Comparison of ENCODE assay signal across 1 cellular context in the genomic region with DNA sequence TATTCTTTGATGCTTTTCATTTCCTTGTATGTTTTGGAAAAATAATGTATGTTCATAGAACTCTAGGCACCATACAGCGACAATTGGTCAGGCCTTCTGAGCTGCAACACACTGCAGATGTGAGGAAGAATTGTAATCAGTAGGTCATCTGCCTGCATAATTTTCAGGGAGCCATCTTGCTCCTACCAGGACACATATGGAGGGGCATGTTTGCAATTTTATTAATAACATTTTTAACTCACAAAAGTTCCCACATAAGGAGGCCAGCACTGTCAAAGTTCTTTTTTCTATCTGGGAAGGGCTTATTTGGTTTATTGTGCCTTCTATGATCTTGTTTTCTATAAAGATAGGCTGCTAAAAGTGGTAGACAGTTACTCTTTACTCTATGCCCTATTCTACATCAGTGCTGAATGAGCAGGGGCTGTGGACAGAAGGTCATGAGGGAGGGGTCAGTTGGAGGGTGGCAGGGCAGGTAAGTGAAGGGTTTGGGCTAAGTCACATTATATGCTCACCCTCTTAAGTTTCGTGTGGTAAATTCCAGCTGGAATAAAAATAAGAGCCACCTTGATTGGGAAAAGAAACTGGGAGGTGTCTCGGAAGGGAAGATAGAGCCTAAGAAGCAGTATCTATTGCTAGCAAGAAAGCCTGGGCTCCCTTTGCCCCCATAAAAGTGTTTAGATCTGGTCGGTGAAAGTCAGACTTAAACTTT.
TF ChIP-seq lines count a peak whose summit lies in the region.

No MANE protein-coding gene starts in this region.

TF ChIP-seq in K562, 482 proteins besides CTCF, POLR2A, EP300 and RAD21 (continued from another document and continues in another):
- TF ChIP-seq ZBTB33 (CRISPR knock-in tag; IDR thresholded peaks at IDR 0.05): no peak
- TF ChIP-seq ZNF274 (IDR thresholded peaks at IDR 0.05; ENCODE audit: borderline replicate concordance, low read depth, low read length): no peak
- TF ChIP-seq, protein P1, sequence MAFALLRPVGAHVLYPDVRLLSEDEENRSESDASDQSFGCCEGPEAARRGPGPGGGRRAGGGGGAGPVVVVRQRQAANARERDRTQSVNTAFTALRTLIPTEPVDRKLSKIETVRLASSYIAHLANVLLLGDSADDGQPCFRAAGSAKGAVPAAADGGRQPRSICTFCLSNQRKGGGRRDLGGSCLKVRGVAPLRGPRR (CRISPR knock-in tag; IDR thresholded peaks at IDR 0.05): no peak
- TF ChIP-seq FOSL1 (tag; conservative IDR thresholded peaks at IDR 0.05): no peak
- no peak for TF ChIP-seq NCOA4 (IDR thresholded peaks at IDR 0.05; ENCODE audit: partially characterized antibody)
- TF ChIP-seq, protein P2, sequence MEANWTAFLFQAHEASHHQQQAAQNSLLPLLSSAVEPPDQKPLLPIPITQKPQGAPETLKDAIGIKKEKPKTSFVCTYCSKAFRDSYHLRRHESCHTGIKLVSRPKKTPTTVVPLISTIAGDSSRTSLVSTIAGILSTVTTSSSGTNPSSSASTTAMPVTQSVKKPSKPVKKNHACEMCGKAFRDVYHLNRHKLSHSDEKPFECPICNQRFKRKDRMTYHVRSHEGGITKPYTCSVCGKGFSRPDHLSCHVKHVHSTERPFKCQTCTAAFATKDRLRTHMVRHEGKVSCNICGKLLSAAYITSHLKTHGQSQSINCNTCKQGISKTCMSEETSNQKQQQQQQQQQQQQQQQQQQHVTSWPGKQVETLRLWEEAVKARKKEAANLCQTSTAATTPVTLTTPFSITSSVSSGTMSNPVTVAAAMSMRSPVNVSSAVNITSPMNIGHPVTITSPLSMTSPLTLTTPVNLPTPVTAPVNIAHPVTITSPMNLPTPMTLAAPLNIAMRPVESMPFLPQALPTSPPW (CRISPR knock-in tag; IDR thresholded peaks at IDR 0.05): peak; percentile 20; the same call in 1 of the 2 replicates
- TF ChIP-seq MEF2D (tag; conservative IDR thresholded peaks at IDR 0.05; ENCODE audit: low read depth): no peak; the same call in none of the 2 replicates
- TF ChIP-seq ATF4 (CRISPR knock-in tag; IDR thresholded peaks at IDR 0.05): no peak; the same call in 1 of the 2 replicates
- TF ChIP-seq, protein P3, sequence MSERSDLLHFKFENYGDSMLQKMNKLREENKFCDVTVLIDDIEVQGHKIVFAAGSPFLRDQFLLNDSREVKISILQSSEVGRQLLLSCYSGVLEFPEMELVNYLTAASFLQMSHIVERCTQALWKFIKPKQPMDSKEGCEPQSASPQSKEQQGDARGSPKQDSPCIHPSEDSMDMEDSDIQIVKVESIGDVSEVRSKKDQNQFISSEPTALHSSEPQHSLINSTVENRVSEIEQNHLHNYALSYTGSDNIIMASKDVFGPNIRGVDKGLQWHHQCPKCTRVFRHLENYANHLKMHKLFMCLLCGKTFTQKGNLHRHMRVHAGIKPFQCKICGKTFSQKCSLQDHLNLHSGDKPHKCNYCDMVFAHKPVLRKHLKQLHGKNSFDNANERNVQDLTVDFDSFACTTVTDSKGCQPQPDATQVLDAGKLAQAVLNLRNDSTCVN (CRISPR knock-in tag; IDR thresholded peaks at IDR 0.05): no peak
- peak; percentile 69; the same call in 1 of the 2 replicates for TF ChIP-seq KLF6 (CRISPR knock-in tag; IDR thresholded peaks at IDR 0.05; ENCODE audit: borderline replicate concordance)
- TF ChIP-seq LCOR (CRISPR knock-in tag; IDR thresholded peaks at IDR 0.05): no peak
- TF ChIP-seq MAX (CRISPR knock-in tag; IDR thresholded peaks at IDR 0.05): no peak
- no peak for TF ChIP-seq ZFP36 (IDR thresholded peaks at IDR 0.05; ENCODE audit: low read depth, low read length, partially characterized antibody)
- no peak for TF ChIP-seq SRSF1 (IDR thresholded peaks at IDR 0.05; ENCODE audit: low read depth, low read length)
- no peak for TF ChIP-seq MAFG (tag; conservative IDR thresholded peaks at IDR 0.05)
- TF ChIP-seq MYBL2 (IDR thresholded peaks at IDR 0.05; ENCODE audit: low read depth): no peak
- no peak for TF ChIP-seq MYBL2 (CRISPR knock-in tag; IDR thresholded peaks at IDR 0.05; ENCODE audit: borderline replicate concordance)
- peak; percentile 55 for TF ChIP-seq ZNF134 (CRISPR knock-in tag; conservative IDR thresholded peaks at IDR 0.05)
- TF ChIP-seq ZNF318 (IDR thresholded peaks at IDR 0.05; ENCODE audit: borderline replicate concordance in 1 of 2, low read depth in 1 of 2): no peak
- no peak for TF ChIP-seq MEIS2 (IDR thresholded peaks at IDR 0.05; ENCODE audit: partially characterized antibody)
- TF ChIP-seq SAFB2 (IDR thresholded peaks at IDR 0.05; ENCODE audit: borderline replicate concordance, low read depth, low read length, severe bottlenecking): no peak
- no peak for TF ChIP-seq TRIM28 (IDR thresholded peaks at IDR 0.05)
- peak; percentile 73; the same call in 1 of the 2 replicates for TF ChIP-seq ZNF766 (CRISPR knock-in tag; conservative IDR thresholded peaks at IDR 0.05)
- no peak for TF ChIP-seq RREB1 (CRISPR knock-in tag; IDR thresholded peaks at IDR 0.05)
- TF ChIP-seq SOX6 (IDR thresholded peaks at IDR 0.05): no peak
- no peak for TF ChIP-seq THAP7 (CRISPR knock-in tag; IDR thresholded peaks at IDR 0.05)
- peak; percentile 53; the same call in 1 of the 2 replicates for TF ChIP-seq ZNF395 (CRISPR knock-in tag; IDR thresholded peaks at IDR 0.05)
- no peak for TF ChIP-seq NR2F6 (CRISPR knock-in tag; IDR thresholded peaks at IDR 0.05)
